15 cellular contexts compared by ENCODE assay signal in genomic region chr1:7943295-7943694, GRCh38. TPM values are rescaled to one million over a fixed set of nuclear protein-coding genes. Genes with fewer than 3 reads are reported as not detected.
DNase-seq lines count a peak whose midpoint lies in the region; ATAC-seq and TF ChIP-seq lines count a peak whose summit lies in the region.
"Had no signal": no experiment of that assay in that cellular context is flagged by ENCODE, and none has a peak within 500 bp of the region (broad histone marks: within the 10 kb centered on the region; RNA-seq: fewer than 3 reads in every experiment).

No MANE protein-coding gene starts in this region.

- peaks cover 45% of the 10 kb centered on the region for H3K4me1 Mint-ChIP-seq in activated CD8-positive, alpha-beta memory T cell treated with anti-CD3 and anti-CD28 coated beads, Interleukin-2, amount 10 ng/mL, durations not matched to agents 7 days and 5 days
- H3K4me1 Mint-ChIP-seq in effector memory CD8-positive, alpha-beta T cell (ENCODE audit: low read depth in 2 of 2), result peaks cover 29 to 46% of the 10 kb centered on the region in 2 donors
- peaks cover 30% of the 10 kb centered on the region for H3K4me1 Mint-ChIP-seq in stimulated activated memory B cell treated with anti-CD40 and anti-IgM and Interleukin-4, amounts not matched to agents 10 μg/mL and 1 μg/mL and 100 μg/mL, for 72 hours

- peak overlapping the region; percentile 45 for H3K27ac Mint-ChIP-seq in activated CD8-positive, alpha-beta memory T cell treated with anti-CD3 and anti-CD28 coated beads, Interleukin-2, amount 10 ng/mL, durations not matched to agents 7 days and 5 days
- peak overlapping the region; percentile 90 to 97 for H3K27ac Mint-ChIP-seq in effector memory CD8-positive, alpha-beta T cell
- H3K27ac Mint-ChIP-seq in stimulated activated memory B cell treated with anti-CD40 and anti-IgM and Interleukin-4, amounts not matched to agents 10 μg/mL and 1 μg/mL and 100 μg/mL, for 72 hours, result peak overlapping the region; percentile 78
- H3K27ac Mint-ChIP-seq: mesothelial cell of epicardium had no signal

- no peak overlapping the region for H3K4me3 ChIP-seq in HL-60 (replicated peaks; ENCODE audit: insufficient read depth, low read length)

- H3K4me3 Mint-ChIP-seq in activated CD8-positive, alpha-beta memory T cell treated with anti-CD3 and anti-CD28 coated beads, Interleukin-2, amount 10 ng/mL, durations not matched to agents 7 days and 5 days, result peak overlapping the region; percentile 32
- H3K4me3 Mint-ChIP-seq in effector memory CD8-positive, alpha-beta T cell, result peak overlapping the region; percentile 81 to 93
- H3K4me3 Mint-ChIP-seq in stimulated activated memory B cell treated with anti-CD40 and anti-IgM and Interleukin-4, amounts not matched to agents 10 μg/mL and 1 μg/mL and 100 μg/mL, for 72 hours, result peak overlapping the region; percentile 18
- H3K4me3 Mint-ChIP-seq: mesothelial cell of epicardium had no signal

- no peaks in the 10 kb centered on the region for H3K27me3 Mint-ChIP-seq in activated CD8-positive, alpha-beta memory T cell treated with anti-CD3 and anti-CD28 coated beads, Interleukin-2, amount 10 ng/mL, durations not matched to agents 7 days and 5 days
- H3K27me3 Mint-ChIP-seq in effector memory CD8-positive, alpha-beta T cell, result peaks cover 0 to 9% of the 10 kb centered on the region in 2 donors
- peaks cover 32% of the 10 kb centered on the region for H3K27me3 Mint-ChIP-seq in stimulated activated memory B cell treated with anti-CD40 and anti-IgM and Interleukin-4, amounts not matched to agents 10 μg/mL and 1 μg/mL and 100 μg/mL, for 72 hours

- no peaks in the 10 kb centered on the region for H3K9me3 Mint-ChIP-seq in activated CD8-positive, alpha-beta memory T cell treated with anti-CD3 and anti-CD28 coated beads, Interleukin-2, amount 10 ng/mL, durations not matched to agents 7 days and 5 days (ENCODE audit: low read depth)
- H3K9me3 Mint-ChIP-seq in effector memory CD8-positive, alpha-beta T cell, result no peaks in the 10 kb centered on the region
- no peaks in the 10 kb centered on the region for H3K9me3 Mint-ChIP-seq in stimulated activated memory B cell treated with anti-CD40 and anti-IgM and Interleukin-4, amounts not matched to agents 10 μg/mL and 1 μg/mL and 100 μg/mL, for 72 hours
- H3K9me3 Mint-ChIP-seq: mesothelial cell of epicardium had no signal

- no peak for DNase-seq in activated CD8-positive, alpha-beta memory T cell treated with anti-CD3 and anti-CD28 coated beads, Interleukin-2, amount 10 ng/mL, durations not matched to agents 7 days and 5 days
- no peak for DNase-seq in activated CD8-positive, alpha-beta memory T cell treated with anti-CD3 and anti-CD28 coated beads, Interleukin-2, amount 50 U/mL, for 4 hours
- DNase-seq in HL-60 (ENCODE audit: low read depth in 1 of 2, low spot score in 1 of 2) (no peak), left cardiac atrium (no peak), NCI-H2196 treated with DMSO at 0.1 percent for 48 hours (lab: John Stamatoyannopoulos, UW; ENCODE audit: unreplicated experiment) (no peak)
- DNase-seq in effector memory CD8-positive, alpha-beta T cell, result no peak
- DNase-seq: Calu3, hippocampal formation, MM.1S, NCI-H1694 treated with DMSO at 0.1 percent for 48 hours, right cardiac atrium had no signal

- no peak for ATAC-seq in activated CD8-positive, alpha-beta memory T cell treated with anti-CD3 and anti-CD28 coated beads, Interleukin-2, amount 10 ng/mL, durations not matched to agents 7 days and 5 days
- no peak for ATAC-seq in effector memory CD8-positive, alpha-beta T cell (replicated peaks)
- peak; percentile 31 for ATAC-seq in stimulated activated memory B cell treated with anti-CD40 and anti-IgM and Interleukin-4, amounts not matched to agents 10 μg/mL and 1 μg/mL and 100 μg/mL, for 72 hours
- no peak for ATAC-seq in HG02571 (IDR thresholded peaks at IDR 0.05; ENCODE audit: unreplicated experiment)
- ATAC-seq in left cardiac atrium, result no peak

- peaks cover 5% of the 10 kb centered on the region for H3K36me3 Mint-ChIP-seq in activated CD8-positive, alpha-beta memory T cell treated with anti-CD3 and anti-CD28 coated beads, Interleukin-2, amount 10 ng/mL, durations not matched to agents 7 days and 5 days
- H3K36me3 Mint-ChIP-seq in effector memory CD8-positive, alpha-beta T cell (ENCODE audit: insufficient read depth), result no peaks in the 10 kb centered on the region
- H3K36me3 Mint-ChIP-seq in stimulated activated memory B cell treated with anti-CD40 and anti-IgM and Interleukin-4, amounts not matched to agents 10 μg/mL and 1 μg/mL and 100 μg/mL, for 72 hours, result peaks cover 10% of the 10 kb centered on the region
- H3K36me3 Mint-ChIP-seq: mesothelial cell of epicardium had no signal

- CTCF ChIA-PET in activated CD8-positive, alpha-beta memory T cell treated with anti-CD3 and anti-CD28 coated beads, Interleukin-2, amount 10 ng/mL, durations not matched to agents 7 days and 5 days (lab: Charles Lee), result interaction anchor here (0.5 to 2.5 kb wide), 3 partner anchors 18 to 553 kb away, joined by 3 to 10 read pairs (median 4); partner anchors contain the start of gene PARK7

- no peak for TF ChIP-seq CTCF in HL-60 (IDR thresholded peaks at IDR 0.05; ENCODE audit: insufficient read depth, low read length)

- no peaks in the 10 kb centered on the region for H3K27me3 ChIP-seq in HL-60 (ENCODE audit: insufficient read depth, poor library complexity, severe bottlenecking)

- intact Hi-C loops in left cardiac atrium (cut with DNase I), result no loop called here

- H3K27ac ChIP-seq in HL-60 (replicated peaks), result peak overlapping the region; percentile 74
- H3K27ac ChIP-seq: coronary artery had no signal

RNA-seq across cellular contexts. Expression of gene TNFRSF9, which starts 2.7 kb away (rescaled TPM):
- total RNA-seq in activated CD8-positive, alpha-beta memory T cell treated with anti-CD3 and anti-CD28 coated beads, Interleukin-2, amount 10 ng/mL, durations not matched to agents 7 days and 5 days, result 10 to 100 TPM; 19.2 to 68.1 TPM
- under 1 TPM; 0.08 to 0.09 TPM for total RNA-seq in left cardiac atrium
- total RNA-seq: right cardiac atrium had no signal

RNA-seq across cellular contexts. Expression of gene PARK7, which starts 18.2 kb away (rescaled TPM):
- 100 to 1,000 TPM; 310 to 434 TPM for total RNA-seq in activated CD8-positive, alpha-beta memory T cell treated with anti-CD3 and anti-CD28 coated beads, Interleukin-2, amount 10 ng/mL, durations not matched to agents 7 days and 5 days
- 100 to 1,000 TPM; 284 to 328 TPM for total RNA-seq in left cardiac atrium

Comparison
In these comparisons a context has a peak if more than half of its experiments do, and no peak if none do; other contexts are left out.
1. H3K4me3 Mint-ChIP-seq: peak in every context shown above with its lines; median percentile 87 in effector memory CD8-positive, alpha-beta T cell; 32 in activated CD8-positive, alpha-beta memory T cell treated with anti-CD3 and anti-CD28 coated beads, Interleukin-2, amount 10 ng/mL, durations not matched to agents 7 days and 5 days; 18 in stimulated activated memory B cell treated with anti-CD40 and anti-IgM and Interleukin-4, amounts not matched to agents 10 μg/mL and 1 μg/mL and 100 μg/mL, for 72 hours.
2. RNA of gene TNFRSF9, which starts 2.7 kb away (total RNA-seq): 19.2 to 68.1 TPM in activated CD8-positive, alpha-beta memory T cell treated with anti-CD3 and anti-CD28 coated beads, Interleukin-2, amount 10 ng/mL, durations not matched to agents 7 days and 5 days; 0.08 to 0.09 TPM in left cardiac atrium; every median in the first group is over 10 times any median in the second.
3. Peak in every context shown above with its lines, with median percentiles within 50 percentile points of each other: H3K27ac Mint-ChIP-seq.